In genomic region chr9:81819859-81820546, GRCh38 we compare ENCODE assay signal across 2 cellular contexts.
TF ChIP-seq lines count a peak whose summit lies in the region.

No MANE protein-coding gene starts in this region.

TF ChIP-seq in GM23338, 12 proteins besides CTCF, POLR2A, EP300 and RAD21:
- TF ChIP-seq ZNF462 (CRISPR knock-in tag; IDR thresholded peaks at IDR 0.05): peak; percentile 95
- TF ChIP-seq STAT1 (IDR thresholded peaks at IDR 0.05; ENCODE audit: unreplicated experiment): no peak

TF ChIP-seq in liver, 16 proteins besides CTCF, POLR2A, EP300 and RAD21 (continued from another document):
- TF ChIP-seq ATF3 (IDR thresholded peaks at IDR 0.05): peak; percentile 25
- TF ChIP-seq TAF1 (conservative IDR thresholded peaks at IDR 0.05): no peak
- TF ChIP-seq FOXA1 (IDR thresholded peaks at IDR 0.05): no peak
- TF ChIP-seq, protein P1, sequence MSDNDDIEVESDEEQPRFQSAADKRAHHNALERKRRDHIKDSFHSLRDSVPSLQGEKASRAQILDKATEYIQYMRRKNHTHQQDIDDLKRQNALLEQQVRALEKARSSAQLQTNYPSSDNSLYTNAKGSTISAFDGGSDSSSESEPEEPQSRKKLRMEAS (IDR thresholded peaks at IDR 0.05): peak; percentile 57
- no peak for TF ChIP-seq HNF4G (IDR thresholded peaks at IDR 0.05)
- no peak for TF ChIP-seq EGR1 (IDR thresholded peaks at IDR 0.05; ENCODE audit: low read depth in 2 of 2)
- peak; percentile 59 for TF ChIP-seq SP1 (IDR thresholded peaks at IDR 0.05)
- peak; percentile 60 to 76 for TF ChIP-seq HNF4A (conservative IDR thresholded peaks at IDR 0.05)
